In genomic region chr4:37216209-37216608, GRCh38 we compare ENCODE assay signal across 41 cellular contexts. TPM values are rescaled to one million over a fixed set of nuclear protein-coding genes. Genes with fewer than 3 reads are reported as not detected.
"Had no signal": no experiment of that assay in that cellular context is flagged by ENCODE, and none has a peak within 500 bp of the region (broad histone marks: within the 10 kb centered on the region; RNA-seq: fewer than 3 reads in every experiment).

No MANE protein-coding gene starts in this region.

- H3K4me3 Mint-ChIP-seq: activated naive CD4-positive, alpha-beta T cell treated with anti-CD3 and anti-CD28 coated beads for 36 hours; activated naive CD4-positive, alpha-beta T cell treated with anti-CD3 and anti-CD28 coated beads, Interleukin-2, amount 10 ng/mL, durations not matched to agents 7 days and 5 days; activated naive CD4-positive, alpha-beta T cell treated with anti-CD3 and anti-CD28 coated beads, Interleukin-2, amount 50 U/mL, for 24 hours; activated naive CD8-positive, alpha-beta T cell; activated naive CD8-positive, alpha-beta T cell treated with anti-CD3 and anti-CD28 coated beads for 36 hours; activated naive CD8-positive, alpha-beta T cell treated with anti-CD3 and anti-CD28 coated beads, Interleukin-2, amount 10 ng/mL, durations not matched to agents 7 days and 5 days; activated naive CD8-positive, alpha-beta T cell treated with anti-CD3 and anti-CD28 coated beads, Interleukin-2, amount 50 U/mL, for 24 hours; activated T-cell treated with anti-CD3 and anti-CD28 coated beads, Interleukin-2, amount 50 U/mL, for 24 hours; activated T-cell treated with anti-CD3 and anti-CD28 coated beads, Interleukin-2, amount 50 U/mL, for 4 hours; activated T-cell treated with anti-CD3 and anti-CD28 coated beads, Interleukin-2, amount 50 U/mL, for 72 hours; activated T-helper 1 cell treated with anti-CD3 and anti-CD28 coated beads, Interleukin-12 subunit alpha, Interleukin-12 subunit beta, Interleukin-2, Interleukin-4 antibody, amounts not matched to agents 30 ng/mL and 10 ng/mL and 1 ng/mL, durations not matched to agents 14 hours and 24 hours and 36 hours; activated T-helper 17 cell treated with anti-CD3 and anti-CD28 coated beads, Interleukin-2, amount 50 U/mL, for 72 hours; brain; central memory CD8-positive, alpha-beta T cell had no signal

- H3K36me3 ChIP-seq: adrenal gland, ascending aorta, brain microvascular endothelial cell, breast epithelium, cardiac muscle cell had no signal

- H3K27ac ChIP-seq: adrenal gland, ascending aorta, body of pancreas, brain microvascular endothelial cell, breast epithelium, cardiac muscle cell had no signal

- H3K27ac Mint-ChIP-seq: activated naive CD4-positive, alpha-beta T cell treated with anti-CD3 and anti-CD28 coated beads for 36 hours; activated naive CD4-positive, alpha-beta T cell treated with anti-CD3 and anti-CD28 coated beads, Interleukin-2, amount 10 ng/mL, durations not matched to agents 7 days and 5 days; activated naive CD4-positive, alpha-beta T cell treated with anti-CD3 and anti-CD28 coated beads, Interleukin-2, amount 50 U/mL, for 24 hours; activated naive CD4-positive, alpha-beta T cell treated with anti-CD3 and anti-CD28 coated beads, Interleukin-2, amount 50 U/mL, for 72 hours; activated naive CD8-positive, alpha-beta T cell; activated naive CD8-positive, alpha-beta T cell treated with anti-CD3 and anti-CD28 coated beads for 36 hours; activated naive CD8-positive, alpha-beta T cell treated with anti-CD3 and anti-CD28 coated beads, Interleukin-2, amount 10 ng/mL, durations not matched to agents 7 days and 5 days; activated naive CD8-positive, alpha-beta T cell treated with anti-CD3 and anti-CD28 coated beads, Interleukin-2, amount 50 U/mL, for 24 hours; activated T-cell treated with anti-CD3 and anti-CD28 coated beads, Interleukin-2, amount 50 U/mL, for 24 hours; activated T-cell treated with anti-CD3 and anti-CD28 coated beads, Interleukin-2, amount 50 U/mL, for 72 hours; activated T-helper 1 cell treated with anti-CD3 and anti-CD28 coated beads, Interleukin-12 subunit alpha, Interleukin-12 subunit beta, Interleukin-2, Interleukin-4 antibody, amounts not matched to agents 30 ng/mL and 10 ng/mL and 1 ng/mL, durations not matched to agents 14 hours and 24 hours and 36 hours; activated T-helper 17 cell treated with anti-CD3 and anti-CD28 coated beads, Interleukin-2, amount 50 U/mL, for 72 hours; activated T-helper 2 cell treated with anti-CD3 and anti-CD28 coated beads, Interferon-gamma antibody, Interleukin-2, Interleukin-4, amounts not matched to agents 10 μg/mL and 5 μg/mL and 100 μg/mL, durations not matched to agents 14 hours and 24 hours and 36 hours; brain had no signal

- H3K9me3 ChIP-seq: ascending aorta, body of pancreas, breast epithelium had no signal

- H3K4me1 Mint-ChIP-seq: activated naive CD4-positive, alpha-beta T cell treated with anti-CD3 and anti-CD28 coated beads, Interleukin-2, amount 10 ng/mL, durations not matched to agents 7 days and 5 days; activated naive CD4-positive, alpha-beta T cell treated with anti-CD3 and anti-CD28 coated beads, Interleukin-2, amount 50 U/mL, for 24 hours; activated naive CD8-positive, alpha-beta T cell treated with anti-CD3 and anti-CD28 coated beads for 36 hours; activated naive CD8-positive, alpha-beta T cell treated with anti-CD3 and anti-CD28 coated beads, Interleukin-2, amount 10 ng/mL, durations not matched to agents 7 days and 5 days; activated naive CD8-positive, alpha-beta T cell treated with anti-CD3 and anti-CD28 coated beads, Interleukin-2, amount 50 U/mL, for 24 hours; activated T-helper 17 cell treated with anti-CD3 and anti-CD28 coated beads, Interleukin-2, amount 50 U/mL, for 72 hours; central memory CD8-positive, alpha-beta T cell had no signal

- H3K36me3 Mint-ChIP-seq: activated naive CD4-positive, alpha-beta T cell treated with anti-CD3 and anti-CD28 coated beads, Interleukin-2, amount 10 ng/mL, durations not matched to agents 7 days and 5 days; activated naive CD4-positive, alpha-beta T cell treated with anti-CD3 and anti-CD28 coated beads, Interleukin-2, amount 50 U/mL, for 24 hours; activated naive CD4-positive, alpha-beta T cell treated with anti-CD3 and anti-CD28 coated beads, Interleukin-2, amount 50 U/mL, for 72 hours; activated naive CD8-positive, alpha-beta T cell; activated naive CD8-positive, alpha-beta T cell treated with anti-CD3 and anti-CD28 coated beads for 36 hours; activated naive CD8-positive, alpha-beta T cell treated with anti-CD3 and anti-CD28 coated beads, Interleukin-2, amount 10 ng/mL, durations not matched to agents 7 days and 5 days; brain had no signal

- H3K9me3 Mint-ChIP-seq: activated naive CD4-positive, alpha-beta T cell treated with anti-CD3 and anti-CD28 coated beads for 36 hours; activated naive CD4-positive, alpha-beta T cell treated with anti-CD3 and anti-CD28 coated beads, Interleukin-2, amount 10 ng/mL, durations not matched to agents 7 days and 5 days; activated naive CD4-positive, alpha-beta T cell treated with anti-CD3 and anti-CD28 coated beads, Interleukin-2, amount 50 U/mL, for 24 hours; activated naive CD4-positive, alpha-beta T cell treated with anti-CD3 and anti-CD28 coated beads, Interleukin-2, amount 50 U/mL, for 72 hours; activated naive CD8-positive, alpha-beta T cell treated with anti-CD3 and anti-CD28 coated beads for 36 hours; activated naive CD8-positive, alpha-beta T cell treated with anti-CD3 and anti-CD28 coated beads, Interleukin-2, amount 10 ng/mL, durations not matched to agents 7 days and 5 days; activated naive CD8-positive, alpha-beta T cell treated with anti-CD3 and anti-CD28 coated beads, Interleukin-2, amount 50 U/mL, for 24 hours; activated T-cell treated with anti-CD3 and anti-CD28 coated beads, Interleukin-2, amount 50 U/mL, for 24 hours; activated T-cell treated with anti-CD3 and anti-CD28 coated beads, Interleukin-2, amount 50 U/mL, for 4 hours; activated T-helper 1 cell treated with anti-CD3 and anti-CD28 coated beads, Interleukin-12 subunit alpha, Interleukin-12 subunit beta, Interleukin-2, Interleukin-4 antibody, amounts not matched to agents 30 ng/mL and 10 ng/mL and 1 ng/mL, durations not matched to agents 14 hours and 24 hours and 36 hours; activated T-helper 2 cell treated with anti-CD3 and anti-CD28 coated beads, Interferon-gamma antibody, Interleukin-2, Interleukin-4, amounts not matched to agents 10 μg/mL and 5 μg/mL and 100 μg/mL, durations not matched to agents 14 hours and 24 hours and 36 hours had no signal

- DNase-seq: activated effector memory CD4-positive, alpha-beta T cell treated with anti-CD3 and anti-CD28 coated beads, Interleukin-2, amount 50 U/mL, for 16 hours; activated effector memory CD4-positive, alpha-beta T cell treated with Interleukin-2 at 50 U/mL for 16 hours; activated gamma-delta T cell; activated gamma-delta T cell treated with Interleukin-2 at 50 U/mL for 16 hours; activated naive CD4-positive, alpha-beta T cell; activated naive CD4-positive, alpha-beta T cell treated with anti-CD3 and anti-CD28 coated beads for 36 hours; activated naive CD4-positive, alpha-beta T cell treated with anti-CD3 and anti-CD28 coated beads, Interleukin-2, amount 10 ng/mL, durations not matched to agents 7 days and 5 days; activated naive CD4-positive, alpha-beta T cell treated with anti-CD3 and anti-CD28 coated beads, Interleukin-2, amount 50 U/mL, for 16 hours; activated naive CD4-positive, alpha-beta T cell treated with Interleukin-2 at 50 U/mL for 16 hours; activated naive CD8-positive, alpha-beta T cell treated with anti-CD3 and anti-CD28 coated beads for 36 hours; activated naive CD8-positive, alpha-beta T cell treated with anti-CD3 and anti-CD28 coated beads, Interleukin-2, amount 10 ng/mL, durations not matched to agents 7 days and 5 days; activated naive CD8-positive, alpha-beta T cell treated with anti-CD3 and anti-CD28 coated beads, Interleukin-2, amount 50 U/mL, for 24 hours; activated T-cell treated with anti-CD3 and anti-CD28 coated beads for 4 hours; activated T-cell treated with anti-CD3 and anti-CD28 coated beads, Interleukin-2, amount 50 U/mL, for 1 hour; activated T-cell treated with anti-CD3 and anti-CD28 coated beads, Interleukin-2, amount 50 U/mL, for 24 hours; activated T-cell treated with anti-CD3 and anti-CD28 coated beads, Interleukin-2, amount 50 U/mL, for 4 hours; activated T-cell treated with anti-CD3 and anti-CD28 coated beads, Interleukin-2, amount 50 U/mL, for 48 hours; activated T-cell treated with anti-CD3 and anti-CD28 coated beads, Interleukin-2, amount 50 U/mL, for 72 hours; adrenal gland; amniotic stem cell; amygdala; anterior cingulate cortex; aorta; body of pancreas; brain microvascular endothelial cell; caudate nucleus; central memory CD4-positive, alpha-beta T cell; cerebellar nuclear complex had no signal

- H3K4me3 ChIP-seq: adrenal gland, ascending aorta, body of pancreas, breast epithelium, cardiac muscle cell had no signal

- H3K27me3 Mint-ChIP-seq: activated naive CD4-positive, alpha-beta T cell treated with anti-CD3 and anti-CD28 coated beads, Interleukin-2, amount 10 ng/mL, durations not matched to agents 7 days and 5 days; activated naive CD8-positive, alpha-beta T cell treated with anti-CD3 and anti-CD28 coated beads for 36 hours; activated naive CD8-positive, alpha-beta T cell treated with anti-CD3 and anti-CD28 coated beads, Interleukin-2, amount 10 ng/mL, durations not matched to agents 7 days and 5 days; central memory CD8-positive, alpha-beta T cell had no signal

- ATAC-seq: activated naive CD4-positive, alpha-beta T cell treated with anti-CD3 and anti-CD28 coated beads, Interleukin-2, amount 50 U/mL, for 72 hours; activated naive CD8-positive, alpha-beta T cell treated with anti-CD3 and anti-CD28 coated beads, Interleukin-2, amount 50 U/mL, for 24 hours; activated T-cell treated with anti-CD3 and anti-CD28 coated beads, Interleukin-2, amount 50 U/mL, for 4 hours; activated T-cell treated with anti-CD3 and anti-CD28 coated beads, Interleukin-2, amount 50 U/mL, for 72 hours; activated T-helper 17 cell treated with anti-CD3 and anti-CD28 coated beads, Interleukin-2, amount 50 U/mL, for 72 hours; body of pancreas had no signal

- FAIRE-seq: bronchial epithelial cell had no signal

- H3K4me1 ChIP-seq: adrenal gland, ascending aorta, body of pancreas, breast epithelium had no signal

- H3K27me3 ChIP-seq: adrenal gland, ascending aorta, body of pancreas, brain microvascular endothelial cell, breast epithelium, cardiac muscle cell had no signal

RNA-seq across cellular contexts. Expression of gene NWD2, which starts 28.3 kb away (rescaled TPM):
- total RNA-seq: activated naive CD4-positive, alpha-beta T cell treated with anti-CD3 and anti-CD28 coated beads for 36 hours; activated naive CD4-positive, alpha-beta T cell treated with anti-CD3 and anti-CD28 coated beads, Interleukin-2, amount 50 U/mL, for 72 hours; activated naive CD8-positive, alpha-beta T cell treated with anti-CD3 and anti-CD28 coated beads for 36 hours; activated naive CD8-positive, alpha-beta T cell treated with anti-CD3 and anti-CD28 coated beads, Interleukin-2, amount 10 ng/mL, durations not matched to agents 7 days and 5 days; activated T-cell treated with anti-CD3 and anti-CD28 coated beads, Interleukin-2, amount 50 U/mL, for 4 hours; activated T-cell treated with anti-CD3 and anti-CD28 coated beads, Interleukin-2, amount 50 U/mL, for 72 hours; activated T-helper 1 cell treated with anti-CD3 and anti-CD28 coated beads, Interleukin-12 subunit alpha, Interleukin-12 subunit beta, Interleukin-2, Interleukin-4 antibody, amounts not matched to agents 30 ng/mL and 10 ng/mL and 1 ng/mL, durations not matched to agents 14 hours and 24 hours and 36 hours; activated T-helper 17 cell treated with anti-CD3 and anti-CD28 coated beads, Interleukin-2, amount 50 U/mL, for 72 hours; activated T-helper 2 cell treated with anti-CD3 and anti-CD28 coated beads, Interferon-gamma antibody, Interleukin-2, Interleukin-4, amounts not matched to agents 10 μg/mL and 5 μg/mL and 100 μg/mL, durations not matched to agents 14 hours and 24 hours and 36 hours; aorta; cardiac septum had no signal
- polyA plus RNA-seq: cardiac muscle cell had no signal
